In the genomic region with DNA sequence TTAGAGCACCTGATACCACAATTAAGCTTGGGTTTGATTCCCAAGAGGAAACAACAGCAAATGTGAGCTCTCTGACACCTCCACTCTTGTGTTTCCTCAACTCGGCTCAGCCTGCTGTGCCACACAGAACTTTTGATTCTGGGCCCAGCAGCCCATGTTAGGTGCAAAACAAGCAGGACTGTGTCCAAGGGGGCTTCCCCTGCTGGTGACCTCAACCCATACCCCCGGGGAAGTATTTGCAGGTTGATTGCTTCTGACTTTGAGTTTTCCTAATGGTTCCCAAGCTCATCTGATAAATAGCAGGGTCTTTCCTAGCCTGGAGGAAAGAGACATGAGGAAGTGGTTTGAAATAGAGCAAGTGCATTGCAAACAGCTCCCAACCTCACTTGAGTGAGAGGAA, we compare ENCODE assay signal across 26 cellular contexts. TPM values are rescaled to one million over a fixed set of nuclear protein-coding genes. Genes with fewer than 3 reads are reported as not detected.
"Had no signal": no experiment of that assay in that cellular context is flagged by ENCODE, and none has a peak within 500 bp of the region (broad histone marks: within the 10 kb centered on the region; RNA-seq: fewer than 3 reads in every experiment).

No MANE protein-coding gene starts in this region.

- H3K4me1 ChIP-seq: body of pancreas had no signal

- H3K27ac Mint-ChIP-seq: activated B cell treated with CpG ODN at 0.5 μM for 24 hours; activated CD8-positive, alpha-beta memory T cell treated with anti-CD3 and anti-CD28 coated beads, Interleukin-2, amount 10 ng/mL, durations not matched to agents 7 days and 5 days; activated CD8-positive, alpha-beta T cell treated with anti-CD3 and anti-CD28 coated beads, Interleukin-2, amount 10 ng/mL, durations not matched to agents 7 days and 5 days; activated naive CD4-positive, alpha-beta T cell treated with anti-CD3 and anti-CD28 coated beads, Interleukin-2, amount 10 ng/mL, durations not matched to agents 7 days and 5 days; activated naive CD4-positive, alpha-beta T cell treated with anti-CD3 and anti-CD28 coated beads, Interleukin-2, amount 50 U/mL, for 72 hours; activated T-helper 1 cell treated with anti-CD3 and anti-CD28 coated beads, Interleukin-12 subunit alpha, Interleukin-12 subunit beta, Interleukin-2, Interleukin-4 antibody, amounts not matched to agents 30 ng/mL and 10 ng/mL and 1 ng/mL, durations not matched to agents 14 hours and 24 hours and 36 hours had no signal

- H3K4me3 Mint-ChIP-seq: activated B cell treated with CpG ODN at 0.5 μM for 24 hours; activated CD8-positive, alpha-beta memory T cell treated with anti-CD3 and anti-CD28 coated beads, Interleukin-2, amount 10 ng/mL, durations not matched to agents 7 days and 5 days; activated CD8-positive, alpha-beta T cell treated with anti-CD3 and anti-CD28 coated beads, Interleukin-2, amount 10 ng/mL, durations not matched to agents 7 days and 5 days; activated naive CD4-positive, alpha-beta T cell treated with anti-CD3 and anti-CD28 coated beads, Interleukin-2, amount 10 ng/mL, durations not matched to agents 7 days and 5 days; activated T-helper 1 cell treated with anti-CD3 and anti-CD28 coated beads, Interleukin-12 subunit alpha, Interleukin-12 subunit beta, Interleukin-2, Interleukin-4 antibody, amounts not matched to agents 30 ng/mL and 10 ng/mL and 1 ng/mL, durations not matched to agents 14 hours and 24 hours and 36 hours had no signal

- H3K9me3 ChIP-seq: body of pancreas had no signal

- H3K27me3 Mint-ChIP-seq: activated B cell treated with CpG ODN at 0.5 μM for 24 hours; activated CD8-positive, alpha-beta memory T cell treated with anti-CD3 and anti-CD28 coated beads, Interleukin-2, amount 10 ng/mL, durations not matched to agents 7 days and 5 days; activated naive CD4-positive, alpha-beta T cell treated with anti-CD3 and anti-CD28 coated beads, Interleukin-2, amount 10 ng/mL, durations not matched to agents 7 days and 5 days had no signal

- H3K4me3 ChIP-seq: body of pancreas had no signal

- H3K4me1 Mint-ChIP-seq: activated B cell treated with CpG ODN at 0.5 μM for 24 hours; activated CD8-positive, alpha-beta memory T cell treated with anti-CD3 and anti-CD28 coated beads, Interleukin-2, amount 10 ng/mL, durations not matched to agents 7 days and 5 days; activated naive CD4-positive, alpha-beta T cell treated with anti-CD3 and anti-CD28 coated beads, Interleukin-2, amount 10 ng/mL, durations not matched to agents 7 days and 5 days had no signal

- DNase-seq: activated B cell treated with CpG ODN at 0.5 μM for 24 hours; activated CD4-positive, alpha-beta T cell treated with anti-CD3 and anti-CD28 coated beads for 48 hours; activated CD4-positive, alpha-beta T cell treated with anti-CD3 and anti-CD28 coated beads, Interleukin-2, amount 50 U/mL, for 1 hour; activated CD4-positive, alpha-beta T cell treated with anti-CD3 and anti-CD28 coated beads, Interleukin-2, amount 50 U/mL, for 48 hours; activated CD8-positive, alpha-beta memory T cell treated with anti-CD3 and anti-CD28 coated beads, Interleukin-2, amount 10 ng/mL, durations not matched to agents 7 days and 5 days; activated CD8-positive, alpha-beta memory T cell treated with anti-CD3 and anti-CD28 coated beads, Interleukin-2, amount 50 U/mL, for 4 hours; activated CD8-positive, alpha-beta T cell treated with anti-CD3 and anti-CD28 coated beads, Interleukin-2, amount 10 ng/mL, durations not matched to agents 7 days and 5 days; activated gamma-delta T cell; activated naive CD4-positive, alpha-beta T cell; activated naive CD4-positive, alpha-beta T cell treated with anti-CD3 and anti-CD28 coated beads, Interleukin-2, amount 10 ng/mL, durations not matched to agents 7 days and 5 days; activated T-cell treated with anti-CD3 and anti-CD28 coated beads, Interleukin-2, amount 50 U/mL, for 1 hour; activated T-cell treated with anti-CD3 and anti-CD28 coated beads, Interleukin-2, amount 50 U/mL, for 48 hours; amniotic stem cell; body of pancreas; caudate nucleus; cortex of kidney; dermis blood vessel endothelial cell; effector CD4-positive, alpha-beta T cell; foreskin fibroblast; hippocampal formation; T-helper 1 cell had no signal

- ATAC-seq: activated CD4-positive, CD25-positive, alpha-beta regulatory T cell treated with anti-CD3 and anti-CD28 coated beads, Interleukin-2, amount 50 U/mL, for 24 hours; activated CD8-positive, alpha-beta memory T cell treated with anti-CD3 and anti-CD28 coated beads, Interleukin-2, amount 10 ng/mL, durations not matched to agents 7 days and 5 days; activated CD8-positive, alpha-beta T cell treated with anti-CD3 and anti-CD28 coated beads, Interleukin-2, amount 10 ng/mL, durations not matched to agents 7 days and 5 days; activated naive CD4-positive, alpha-beta T cell treated with anti-CD3 and anti-CD28 coated beads, Interleukin-2, amount 50 U/mL, for 72 hours; body of pancreas had no signal

- H3K27ac ChIP-seq: body of pancreas, epithelial cell of prostate, VCaP had no signal

- H3K36me3 Mint-ChIP-seq: activated CD8-positive, alpha-beta memory T cell treated with anti-CD3 and anti-CD28 coated beads, Interleukin-2, amount 10 ng/mL, durations not matched to agents 7 days and 5 days; activated naive CD4-positive, alpha-beta T cell treated with anti-CD3 and anti-CD28 coated beads, Interleukin-2, amount 10 ng/mL, durations not matched to agents 7 days and 5 days had no signal

- H3K27me3 ChIP-seq: body of pancreas had no signal

- H3K9me3 Mint-ChIP-seq: activated B cell treated with CpG ODN at 0.5 μM for 24 hours had no signal

RNA-seq across cellular contexts. Expression of a gene that starts 43.5 kb away (rescaled TPM):
- total RNA-seq: activated T-helper 1 cell treated with anti-CD3 and anti-CD28 coated beads, Interleukin-12 subunit alpha, Interleukin-12 subunit beta, Interleukin-2, Interleukin-4 antibody, amounts not matched to agents 30 ng/mL and 10 ng/mL and 1 ng/mL, durations not matched to agents 14 hours and 24 hours and 36 hours had no signal
